In genomic region chr12:24143928-24144327, GRCh38 we compare ENCODE assay signal across 33 cellular contexts.
DNase-seq lines count a peak whose midpoint lies in the region; ATAC-seq, FAIRE-seq and TF ChIP-seq lines count a peak whose summit lies in the region.
"Had no signal": no experiment of that assay in that cellular context is flagged by ENCODE, and none has a peak within 500 bp of the region (broad histone marks: within the 10 kb centered on the region; RNA-seq: fewer than 3 reads in every experiment).

No MANE protein-coding gene starts in this region.

- in situ Hi-C loops in HepG2 (cut with HindIII; ENCODE audit: extremely low pct_ligation_motif_present, low pct_unique_long_range_greater_than_20kb), result no loop called here

- no peaks in the 10 kb centered on the region; the same call in 1 of the 2 replicates for H3K27me3 Mint-ChIP-seq in WTC11 (ENCODE audit: low read depth)
- H3K27me3 Mint-ChIP-seq: B cell; CD4-positive, alpha-beta T cell; CD4-positive, CD25-positive, alpha-beta regulatory T cell; CD8-positive, alpha-beta memory T cell had no signal

- BruUV-seq in HepG2 (replicated peaks; lab: Mats Ljungman, UMichigan), result no TSS peak

- H3K27me3 ChIP-seq in HepG2 (ENCODE audit: control insufficient read depth in 1 of 2, insufficient read depth in 2 of 2, low read length in 2 of 2) (no peaks in the 10 kb centered on the region), right lobe of liver (no peaks in the 10 kb centered on the region)
- H3K27me3 ChIP-seq: BE2C, BLaER1 had no signal

- no peak for FAIRE-seq in HepG2 (lab: Jason Lieb, UNC)
- FAIRE-seq: A204.1, A549, D721Med had no signal

- H3K79me2 ChIP-seq in HepG2 (ENCODE audit: insufficient read depth, low read length), result no peaks in the 10 kb centered on the region

- intact Hi-C loops in HepG2 (cut with micrococcal nuclease; ENCODE audit: unreplicated experiment), result no loop called here
- intact Hi-C loops in right lobe of liver (cut with DNase I), result no loop called here

- H3K4me3 ChIP-seq in HepG2 (replicated peaks in 1 of 3; ENCODE audit: insufficient read depth in 1 of 3, low read depth in 2 of 3, low read length in 3 of 3) (no peak overlapping the region), right lobe of liver (no peak overlapping the region)
- H3K4me3 ChIP-seq: A549; BLaER1; BLaER1 treated with 17β-estradiol and CSF1 and Interleukin-3, amounts not matched to agents 10 nM and 100 nM had no signal

- TF ChIP-seq CTCF in HepG2 (CRISPR knock-in tag; IDR thresholded peaks at IDR 0.05) (no peak), right lobe of liver (IDR thresholded peaks at IDR 0.05) (no peak), WTC11 (IDR thresholded peaks at IDR 0.05) (no peak)

- no peaks in the 10 kb centered on the region for H3K4me1 Mint-ChIP-seq in WTC11
- H3K4me1 Mint-ChIP-seq: B cell; CD14-positive monocyte; CD4-positive, alpha-beta memory T cell; CD4-positive, CD25-positive, alpha-beta regulatory T cell; CD8-positive, alpha-beta memory T cell had no signal

- no peak overlapping the region for H3K4me3 Mint-ChIP-seq in WTC11
- H3K4me3 Mint-ChIP-seq: B cell; CD14-positive monocyte; CD4-positive, alpha-beta memory T cell; CD4-positive, alpha-beta T cell; CD4-positive, CD25-positive, alpha-beta regulatory T cell; CD8-positive, alpha-beta memory T cell; CD8-positive, alpha-beta T cell had no signal

- no peak for DNase-seq in HepG2 (ENCODE audit: low spot score)
- no peak for DNase-seq in right lobe of liver
- no peak for DNase-seq in WTC11 (ENCODE audit: low spot score)
- no peak for DNase-seq in NCI-H774 (lab: John Stamatoyannopoulos, UW)
- DNase-seq: 8988T; ACHN; AML-193; BE2C; C1 segment of cervical spinal cord; Caco-2; Calu3; CD4-positive, alpha-beta memory T cell; CD4-positive, alpha-beta T cell; CD4-positive, CD25-positive, alpha-beta regulatory T cell; CD8-positive, alpha-beta memory T cell; CD8-positive, alpha-beta T cell; COR-L47; DMS 273 treated with DMSO at 0.1 percent for 48 hours; DMS153; DMS53; DMS79; DMS79 treated with DMSO at 0.1 percent for 48 hours; DND-41; EL had no signal

- H2AFZ ChIP-seq in HepG2 (ENCODE audit: low read length), result no peak overlapping the region

- H3K36me3 ChIP-seq in HepG2 (replicated peaks in 1 of 2; ENCODE audit: control insufficient read depth in 1 of 2, insufficient read depth in 2 of 2, low read length in 2 of 2), result no peaks in the 10 kb centered on the region
- H3K36me3 ChIP-seq in right lobe of liver, result no peaks in the 10 kb centered on the region
- H3K36me3 ChIP-seq: BE2C; BLaER1; BLaER1 treated with 17β-estradiol and CSF1 and Interleukin-3, amounts not matched to agents 10 nM and 100 nM had no signal

- no peak for TF ChIP-seq POLR2A in HepG2 (IDR thresholded peaks at IDR 0.05; ENCODE audit: insufficient read depth in 1 of 2, low read depth in 2 of 2, low read length in 2 of 2)
- TF ChIP-seq POLR2A in right lobe of liver (IDR thresholded peaks at IDR 0.05), result no peak

- peaks cover 12% of the 10 kb centered on the region for H3K9me3 Mint-ChIP-seq in WTC11
- H3K9me3 Mint-ChIP-seq: CD4-positive, alpha-beta T cell had no signal

- TF ChIP-seq RAD21 in HepG2 (CRISPR knock-in tag; IDR thresholded peaks at IDR 0.05), result no peak

- peaks cover 7% of the 10 kb centered on the region for H3K36me3 Mint-ChIP-seq in WTC11
- H3K36me3 Mint-ChIP-seq: CD14-positive monocyte; CD4-positive, alpha-beta memory T cell; CD4-positive, CD25-positive, alpha-beta regulatory T cell; CD8-positive, alpha-beta memory T cell; CD8-positive, alpha-beta T cell had no signal

- ATAC-seq in HepG2 (no peak), right lobe of liver (no peak), WTC11 (no peak)
- ATAC-seq: A549; CD8-positive, alpha-beta T cell had no signal

- POLR2A ChIA-PET in HepG2 (lab: Yijun Ruan, JAX) (no interaction called here), WTC11 (lab: Charles Lee) (no interaction called here)

- H3K9me3 ChIP-seq in HepG2 (ENCODE audit: low read length) (no peaks in the 10 kb centered on the region), right lobe of liver (no peaks in the 10 kb centered on the region)
- H3K9me3 ChIP-seq: A549; BE2C; BLaER1; BLaER1 treated with 17β-estradiol and CSF1 and Interleukin-3, amounts not matched to agents 10 nM and 100 nM had no signal

- CTCF ChIA-PET in HepG2 (lab: Yijun Ruan, JAX; ENCODE audit: low intra/inter-chr PET ratio, low total read pairs) (no interaction called here), WTC11 (lab: Charles Lee) (no interaction called here)

- H4K20me1 ChIP-seq in HepG2 (ENCODE audit: insufficient read depth, low read length), result no peaks in the 10 kb centered on the region
- H4K20me1 ChIP-seq: BLaER1; BLaER1 treated with 17β-estradiol and CSF1 and Interleukin-3, amounts not matched to agents 10 nM and 100 nM had no signal

- no peak overlapping the region for H3K27ac ChIP-seq in HepG2 (ENCODE audit: extremely low read length, insufficient read depth, low read length)
- H3K27ac ChIP-seq in right lobe of liver, result no peak overlapping the region
- H3K27ac ChIP-seq: 22Rv1; A549; BLaER1; BLaER1 treated with 17β-estradiol and CSF1 and Interleukin-3, amounts not matched to agents 10 nM and 100 nM; C4-2B had no signal

- H3K9ac ChIP-seq in HepG2 (ENCODE audit: insufficient read depth, low read depth, low read length), result no peak overlapping the region
- H3K9ac ChIP-seq: BLaER1; BLaER1 treated with 17β-estradiol and CSF1 and Interleukin-3, amounts not matched to agents 10 nM and 100 nM had no signal

- no peak overlapping the region for H3K27ac Mint-ChIP-seq in WTC11
- H3K27ac Mint-ChIP-seq: B cell; CD14-positive monocyte; CD4-positive, alpha-beta memory T cell; CD4-positive, alpha-beta T cell; CD4-positive, CD25-positive, alpha-beta regulatory T cell; CD8-positive, alpha-beta memory T cell; CD8-positive, alpha-beta T cell had no signal

- TF ChIP-seq EP300 in HepG2 (IDR thresholded peaks at IDR 0.05; ENCODE audit: low read depth in 2 of 2, low read length in 2 of 2), result no peak
- no peak for TF ChIP-seq EP300 in HepG2 (CRISPR knock-in tag; IDR thresholded peaks at IDR 0.05; ENCODE audit: borderline replicate concordance)

- H3K4me1 ChIP-seq in HepG2 (ENCODE audit: insufficient read depth, low read length) (no peaks in the 10 kb centered on the region), right lobe of liver (no peaks in the 10 kb centered on the region)
- H3K4me1 ChIP-seq: A549; BE2C; BLaER1; BLaER1 treated with 17β-estradiol and CSF1 and Interleukin-3, amounts not matched to agents 10 nM and 100 nM; Caco-2 had no signal

- no peak overlapping the region for H3K4me2 ChIP-seq in HepG2 (ENCODE audit: low read depth, low read length)
- H3K4me2 ChIP-seq: A549; BLaER1; BLaER1 treated with 17β-estradiol and CSF1 and Interleukin-3, amounts not matched to agents 10 nM and 100 nM had no signal

TF ChIP-seq in HepG2, 621 proteins besides CTCF, POLR2A, EP300 and RAD21:
- no peak for TF ChIP-seq HNRNPK (IDR thresholded peaks at IDR 0.05; ENCODE audit: low read depth, low read length, poor library complexity, severe bottlenecking)
- no peak for TF ChIP-seq MTF2 (CRISPR knock-in tag; IDR thresholded peaks at IDR 0.05; ENCODE audit: borderline replicate concordance)
- no peak for TF ChIP-seq CHD2 (IDR thresholded peaks at IDR 0.05; ENCODE audit: low read depth, low read length)
- peak; percentile 89 for TF ChIP-seq ZNF317 (CRISPR knock-in tag; IDR thresholded peaks at IDR 0.05)
- no peak for TF ChIP-seq PHF21A (CRISPR knock-in tag; IDR thresholded peaks at IDR 0.05)
TF ChIP-seq in HepG2: peak in this region for 1.

TF ChIP-seq in WTC11, 78 proteins besides CTCF, POLR2A, EP300 and RAD21:
- TF ChIP-seq FOXP4 (CRISPR knock-in tag; IDR thresholded peaks at IDR 0.05) (no peak), NR1H2 (CRISPR knock-in tag; IDR thresholded peaks at IDR 0.05) (no peak), PRDM15 (CRISPR knock-in tag; IDR thresholded peaks at IDR 0.05) (no peak), ZNF317 (CRISPR knock-in tag; IDR thresholded peaks at IDR 0.05; ENCODE audit: borderline replicate concordance, low read depth) (peak; percentile 86), ETV6 (CRISPR knock-in tag; IDR thresholded peaks at IDR 0.05) (no peak), JUN (CRISPR knock-in tag; IDR thresholded peaks at IDR 0.05) (no peak)

Comparison
In these comparisons a context has a peak if more than half of its experiments do, and no peak if none do; other contexts are left out.
1. Of the 50 proteins assayed by ChIP-seq in both HepG2 and WTC11: peak only in HepG2: none; only in WTC11: none; in both: ZNF317; in neither: 49.